Comparison of ENCODE assay signal across 35 cellular contexts in genomic region chr10:57986422-57986821, GRCh38.
"Had no signal": no experiment of that assay in that cellular context is flagged by ENCODE, and none has a peak within 500 bp of the region (broad histone marks: within the 10 kb centered on the region; RNA-seq: fewer than 3 reads in every experiment).

No MANE protein-coding gene starts in this region.

- DNase-seq: Karpas-422, Kasumi-1, MG63, MM.1S, MV-4-11, NCI-H1048, NCI-H1092, NCI-H1092 treated with DMSO at 0.1 percent for 48 hours, NCI-H1105, NCI-H1105 treated with DMSO at 0.1 percent for 48 hours, NCI-H1417, NCI-H1417 treated with DMSO at 0.1 percent for 48 hours, NCI-H1436, NCI-H1436 treated with DMSO at 0.1 percent for 48 hours, NCI-H146, NCI-H1694, NCI-H1694 treated with DMSO at 0.1 percent for 48 hours, NCI-H187, NCI-H187 treated with DMSO at 0.1 percent for 48 hours, NCI-H1930, NCI-H2029, NCI-H2029 treated with DMSO at 0.1 percent for 48 hours, NCI-H2081, NCI-H2081 treated with DMSO at 0.1 percent for 48 hours, NCI-H2107, NCI-H2171, NCI-H2171 treated with DMSO at 0.1 percent for 48 hours, NCI-H2227 treated with DMSO at 0.1 percent for 48 hours, NCI-H226, NCI-H345, NCI-H446, NCI-H446 treated with DMSO at 0.1 percent for 48 hours, NCI-H510A, NCI-H510A treated with DMSO at 0.1 percent for 48 hours, NCI-H524 had no signal

- H3K36me3 ChIP-seq: MG63 had no signal

- H3K4me3 ChIP-seq: MG63 had no signal

- H3K27me3 ChIP-seq: MG63 had no signal

- H3K9me3 ChIP-seq: MG63 had no signal
